Comparison of ENCODE assay signal across 8 cellular contexts in the genomic region with DNA sequence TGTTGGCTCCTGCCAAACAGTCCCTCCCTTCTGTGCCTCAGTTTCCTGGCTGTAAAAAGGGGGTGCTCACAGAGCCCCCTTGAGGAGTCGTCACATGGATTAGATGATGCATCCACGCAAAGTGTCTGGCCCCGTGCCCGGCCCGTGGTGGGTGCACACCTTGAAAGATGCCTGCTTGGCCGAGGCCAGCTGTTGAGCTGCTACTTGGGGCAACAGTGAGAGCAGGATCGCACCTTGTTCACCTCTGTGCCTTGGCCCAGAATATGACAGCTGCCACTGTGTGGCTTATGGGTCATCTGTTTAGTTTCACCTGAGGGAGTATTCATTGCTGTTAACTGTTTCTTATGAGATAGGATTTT. TPM values are rescaled to one million over a fixed set of nuclear protein-coding genes. Genes with fewer than 3 reads are reported as not detected.
DNase-seq lines count a peak whose midpoint lies in the region; ATAC-seq and TF ChIP-seq lines count a peak whose summit lies in the region.

No MANE protein-coding gene starts in this region.

- POLR2A ChIA-PET in A673 (lab: Charles Lee; ENCODE audit: low non-redundant PET) (no interaction called here), GM10248 (lab: Yijun Ruan, JAX) (interaction anchor here (0.7 kb wide), 1 partner anchor 136 kb away, joined by 3 read pairs; no protein-coding TSS in a partner anchor)

- H3K9me3 ChIP-seq in A673 (ENCODE audit: low read depth, low read length, poor library complexity, severe bottlenecking) (no peaks in the 10 kb centered on the region), NT2/D1 (ENCODE audit: insufficient read depth, low read length) (no peaks in the 10 kb centered on the region), stomach (no peaks in the 10 kb centered on the region)

- H3K27me3 ChIP-seq in A673 (replicated peaks; ENCODE audit: insufficient read depth, low read depth, low read length, poor library complexity) (no peaks in the 10 kb centered on the region), NT2/D1 (ENCODE audit: insufficient read depth, insufficient read length) (peaks cover 25% of the 10 kb centered on the region), stomach (no peaks in the 10 kb centered on the region)

- peak; percentile 24 for ATAC-seq in GM19452 (IDR thresholded peaks at IDR 0.05; ENCODE audit: unreplicated experiment)

- no peaks in the 10 kb centered on the region for H3K36me3 ChIP-seq in A673 (ENCODE audit: insufficient read depth, low read length, poor library complexity, severe bottlenecking)
- H3K36me3 ChIP-seq in NT2/D1 (ENCODE audit: insufficient read depth, insufficient read length, low read length), result no peaks in the 10 kb centered on the region
- H3K36me3 ChIP-seq in stomach, result no peaks in the 10 kb centered on the region

- no TSS peak for BruUV-seq in A673 (replicated peaks; lab: Mats Ljungman, UMichigan)

- intact Hi-C loops in A673 (cut with micrococcal nuclease; ENCODE audit: unreplicated experiment) (no loop called here), stomach (cut with DNase I; ENCODE audit: low total_unique reads) (no loop called here)

- no peak for TF ChIP-seq POLR2A in stomach (IDR thresholded peaks at IDR 0.05)

- TF ChIP-seq EP300 in stomach (IDR thresholded peaks at IDR 0.05), result no peak

- CTCF ChIA-PET in A673 (lab: Charles Lee) (no interaction called here), GM10248 (lab: Yijun Ruan, JAX) (interaction anchor here (0.9 kb wide), 1 partner anchor 23 kb away, joined by 3 read pairs; no protein-coding TSS in a partner anchor)

- no peak for TF ChIP-seq CTCF in A673 (conservative IDR thresholded peaks at IDR 0.05; ENCODE audit: low read depth, low read length)
- no peak for TF ChIP-seq CTCF in fibroblast of mammary gland (conservative IDR thresholded peaks at IDR 0.05; ENCODE audit: control insufficient read depth, insufficient read depth, low read depth, low read length)
- TF ChIP-seq CTCF in stomach (IDR thresholded peaks at IDR 0.05), result no peak
- no peak for TF ChIP-seq CTCF in GM10248 (IDR thresholded peaks at IDR 0.05; ENCODE audit: control extremely low read depth, extremely low read depth, low read depth, missing control alignments)

- H3K9ac ChIP-seq in NT2/D1 (ENCODE audit: insufficient read length, low read depth), result peak overlapping the region; percentile 57

- H3K4me3 ChIP-seq in A673 (ENCODE audit: low read depth, low read length, poor library complexity, severe bottlenecking) (peak overlapping the region; percentile 34), NT2/D1 (ENCODE audit: insufficient read length, low read depth) (peak overlapping the region; percentile 12), fibroblast of mammary gland (ENCODE audit: control insufficient read depth, low read depth, low read length) (peak overlapping the region; percentile 47), stomach (peak overlapping the region; percentile 39 to 54 (median 41))

- DNase-seq in A673 (ENCODE audit: low spot score), result no peak
- no peak for DNase-seq in NT2/D1 (ENCODE audit: low read depth, low spot score)
- DNase-seq in fibroblast of mammary gland (ENCODE audit: low read depth), result no peak
- no peak for DNase-seq in stomach
- no peak for DNase-seq in EL
- no peak for DNase-seq in GM10248 (ENCODE audit: extremely low spot score)
- DNase-seq in globus pallidus (ENCODE audit: low spot score), result no peak

- H3K27ac ChIP-seq in A673 (ENCODE audit: low read depth, low read length, poor library complexity, severe bottlenecking), result no peak overlapping the region
- H3K27ac ChIP-seq in stomach, result peak overlapping the region in 4 of 5 donors; percentile 69 to 86 (median 80)

- peaks cover 22% of the 10 kb centered on the region for H3K4me1 ChIP-seq in A673 (ENCODE audit: insufficient read depth, low read length, poor library complexity, severe bottlenecking)
- H3K4me1 ChIP-seq in NT2/D1 (ENCODE audit: insufficient read depth, insufficient read length), result peaks cover 22% of the 10 kb centered on the region
- peaks cover 22 to 53% (median 33%) of the 10 kb centered on the region in 4 donors for H3K4me1 ChIP-seq in stomach

- WGBS in stomach, 5 donors, result 15 to 48% (median 42%) methylated on average over 5 to 7 of the region's 7 CpGs

RNA-seq across cellular contexts. Expression of gene CRTC1, which starts 17.7 kb away (rescaled TPM):
- total RNA-seq in A673 (2021) (18.1 and 20.3 TPM in 2 replicates), stomach (10 to 100 TPM in 1 of 5 donors, 1 to 10 TPM in 3, not detected in 1; 4.2 to 28.0 (median 4.7) TPM)
- polyA plus RNA-seq in stomach, result 1 to 10 TPM; 4.6 to 8.4 (median 4.6) TPM
